In the genomic region with DNA sequence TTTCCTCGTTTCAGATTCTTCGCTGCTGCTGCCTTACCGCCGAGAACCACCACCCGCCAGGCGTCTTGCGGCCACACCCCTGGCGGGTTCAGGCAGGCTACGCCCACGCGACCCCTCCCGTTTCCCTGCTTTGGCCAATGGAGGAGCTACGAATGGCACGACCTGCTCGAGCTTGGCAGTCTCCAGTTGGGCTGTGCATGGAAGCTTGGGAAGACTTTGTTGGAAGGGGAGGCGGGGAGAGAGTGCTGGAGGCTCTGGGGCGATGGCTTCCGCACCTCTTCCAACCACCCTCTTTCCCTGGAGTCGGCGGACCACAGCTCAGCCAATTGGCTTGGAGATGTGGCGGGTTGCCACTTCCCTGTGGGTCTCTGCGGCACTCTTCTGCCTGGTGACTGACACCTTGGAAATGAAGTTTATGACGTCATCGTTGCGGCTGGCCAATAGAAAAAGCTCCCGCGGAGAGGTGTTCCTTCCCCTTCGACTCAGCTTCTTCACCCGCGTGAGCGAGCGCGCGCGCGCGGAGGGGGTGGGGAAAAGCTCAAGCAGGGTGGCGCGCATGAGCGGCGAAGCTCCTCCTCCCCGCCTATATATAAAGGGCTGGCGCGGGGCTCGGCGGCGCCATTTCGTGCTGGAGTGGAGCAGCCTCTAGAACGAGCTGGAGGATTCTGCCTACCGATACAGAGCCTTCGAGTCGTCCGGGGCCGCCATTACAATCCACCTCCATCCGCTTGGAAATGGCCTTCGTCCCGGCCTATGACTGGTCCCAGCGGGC, we compare ENCODE assay signal across 1 cellular context.
TF ChIP-seq lines count a peak whose summit lies in the region.

No MANE protein-coding gene starts in this region.

TF ChIP-seq in HepG2, 621 proteins besides CTCF, POLR2A, EP300 and RAD21 (continued from another document and continues in another):
- TF ChIP-seq MAF1 (CRISPR knock-in tag; IDR thresholded peaks at IDR 0.05; ENCODE audit: borderline replicate concordance) (peak; percentile 90), SIN3A (IDR thresholded peaks at IDR 0.05; ENCODE audit: borderline replicate concordance, low read depth, low read length) (peak; percentile 93; the same call in 1 of the 2 replicates), KAT8 (CRISPR knock-in tag; IDR thresholded peaks at IDR 0.05) (peak; percentile 93), ZNF230 (CRISPR knock-in tag; IDR thresholded peaks at IDR 0.05) (peak; percentile 30; the same call in 1 of the 2 replicates), ZBTB2 (CRISPR knock-in tag; IDR thresholded peaks at IDR 0.05; ENCODE audit: low read depth) (no peak; the same call in 1 of the 2 replicates), ZBTB10 (CRISPR knock-in tag; IDR thresholded peaks at IDR 0.05; ENCODE audit: borderline replicate concordance) (peak; percentile 28), POGK (CRISPR knock-in tag; conservative IDR thresholded peaks at IDR 0.05) (no peak; the same call in 1 of the 2 replicates), SCMH1 (CRISPR knock-in tag; IDR thresholded peaks at IDR 0.05; ENCODE audit: borderline replicate concordance) (no peak), ZSCAN21 (CRISPR knock-in tag; IDR thresholded peaks at IDR 0.05; ENCODE audit: borderline replicate concordance) (no peak), ZNF160 (CRISPR knock-in tag; IDR thresholded peaks at IDR 0.05) (no peak; the same call in 1 of the 2 replicates), ZNF703 (CRISPR knock-in tag; IDR thresholded peaks at IDR 0.05; ENCODE audit: borderline replicate concordance) (no peak), GFI1 (CRISPR knock-in tag; IDR thresholded peaks at IDR 0.05; ENCODE audit: borderline replicate concordance) (no peak), GTF2F1 (IDR thresholded peaks at IDR 0.05; ENCODE audit: low read length) (peak; percentile 99), ZNF776 (CRISPR knock-in tag; IDR thresholded peaks at IDR 0.05) (no peak; the same call in 1 of the 2 replicates), ATM (IDR thresholded peaks at IDR 0.05; ENCODE audit: borderline replicate concordance) (no peak), REPIN1 (CRISPR knock-in tag; IDR thresholded peaks at IDR 0.05; ENCODE audit: borderline replicate concordance, low read depth) (peak; percentile 78), RBAK (CRISPR knock-in tag; IDR thresholded peaks at IDR 0.05) (no peak), MAFK (conservative IDR thresholded peaks at IDR 0.05 in 1 of 2, IDR thresholded peaks at IDR 0.05 in 1 of 2; ENCODE audit: low read length in 2 of 2) (no peak), ZMYM2 (CRISPR knock-in tag; IDR thresholded peaks at IDR 0.05) (no peak), DZIP1 (CRISPR knock-in tag; IDR thresholded peaks at IDR 0.05) (no peak), BRF2 (CRISPR knock-in tag; IDR thresholded peaks at IDR 0.05) (peak; percentile 94), MATR3 (CRISPR knock-in tag; IDR thresholded peaks at IDR 0.05) (0 out of 2 replicates have a peak, but pooled peaks have one; percentile 72), CHD4 (IDR thresholded peaks at IDR 0.05; ENCODE audit: borderline replicate concordance, low read length) (no peak), ISL2 (CRISPR knock-in tag; IDR thresholded peaks at IDR 0.05) (peak; percentile 75), ZNF431 (CRISPR knock-in tag; IDR thresholded peaks at IDR 0.05; ENCODE audit: borderline replicate concordance, low read depth) (peak; percentile 95), IKZF4 (CRISPR knock-in tag; IDR thresholded peaks at IDR 0.05; ENCODE audit: borderline replicate concordance, low read depth, not compliant biosample characterization) (peak; percentile 33), SNAI1 (CRISPR knock-in tag; IDR thresholded peaks at IDR 0.05; ENCODE audit: borderline replicate concordance) (no peak; the same call in 1 of the 2 replicates), SKI (IDR thresholded peaks at IDR 0.05; ENCODE audit: partially characterized antibody) (peak; percentile 50), MIXL1 (CRISPR knock-in tag; IDR thresholded peaks at IDR 0.05) (no peak), SRSF4 (IDR thresholded peaks at IDR 0.05; ENCODE audit: low read depth, low read length, poor library complexity, severe bottlenecking) (peak; percentile 71), SMARCC2 (IDR thresholded peaks at IDR 0.05) (no peak)
- TF ChIP-seq, protein P1, sequence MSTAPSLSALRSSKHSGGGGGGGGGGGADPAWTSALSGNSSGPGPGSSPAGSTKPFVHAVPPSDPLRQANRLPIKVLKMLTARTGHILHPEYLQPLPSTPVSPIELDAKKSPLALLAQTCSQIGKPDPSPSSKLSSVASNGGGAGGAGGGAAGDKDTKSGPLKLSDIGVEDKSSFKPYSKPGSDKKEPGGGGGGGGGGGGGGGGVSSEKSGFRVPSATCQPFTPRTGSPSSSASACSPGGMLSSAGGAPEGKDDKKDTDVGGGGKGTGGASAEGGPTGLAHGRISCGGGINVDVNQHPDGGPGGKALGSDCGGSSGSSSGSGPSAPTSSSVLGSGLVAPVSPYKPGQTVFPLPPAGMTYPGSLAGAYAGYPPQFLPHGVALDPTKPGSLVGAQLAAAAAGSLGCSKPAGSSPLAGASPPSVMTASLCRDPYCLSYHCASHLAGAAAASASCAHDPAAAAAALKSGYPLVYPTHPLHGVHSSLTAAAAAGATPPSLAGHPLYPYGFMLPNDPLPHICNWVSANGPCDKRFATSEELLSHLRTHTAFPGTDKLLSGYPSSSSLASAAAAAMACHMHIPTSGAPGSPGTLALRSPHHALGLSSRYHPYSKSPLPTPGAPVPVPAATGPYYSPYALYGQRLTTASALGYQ (CRISPR knock-in tag; IDR thresholded peaks at IDR 0.05) = peak; percentile 29; the same call in 1 of the 2 replicates
- TF ChIP-seq, protein P2, sequence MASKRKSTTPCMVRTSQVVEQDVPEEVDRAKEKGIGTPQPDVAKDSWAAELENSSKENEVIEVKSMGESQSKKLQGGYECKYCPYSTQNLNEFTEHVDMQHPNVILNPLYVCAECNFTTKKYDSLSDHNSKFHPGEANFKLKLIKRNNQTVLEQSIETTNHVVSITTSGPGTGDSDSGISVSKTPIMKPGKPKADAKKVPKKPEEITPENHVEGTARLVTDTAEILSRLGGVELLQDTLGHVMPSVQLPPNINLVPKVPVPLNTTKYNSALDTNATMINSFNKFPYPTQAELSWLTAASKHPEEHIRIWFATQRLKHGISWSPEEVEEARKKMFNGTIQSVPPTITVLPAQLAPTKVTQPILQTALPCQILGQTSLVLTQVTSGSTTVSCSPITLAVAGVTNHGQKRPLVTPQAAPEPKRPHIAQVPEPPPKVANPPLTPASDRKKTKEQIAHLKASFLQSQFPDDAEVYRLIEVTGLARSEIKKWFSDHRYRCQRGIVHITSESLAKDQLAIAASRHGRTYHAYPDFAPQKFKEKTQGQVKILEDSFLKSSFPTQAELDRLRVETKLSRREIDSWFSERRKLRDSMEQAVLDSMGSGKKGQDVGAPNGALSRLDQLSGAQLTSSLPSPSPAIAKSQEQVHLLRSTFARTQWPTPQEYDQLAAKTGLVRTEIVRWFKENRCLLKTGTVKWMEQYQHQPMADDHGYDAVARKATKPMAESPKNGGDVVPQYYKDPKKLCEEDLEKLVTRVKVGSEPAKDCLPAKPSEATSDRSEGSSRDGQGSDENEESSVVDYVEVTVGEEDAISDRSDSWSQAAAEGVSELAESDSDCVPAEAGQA (IDR thresholded peaks at IDR 0.05; ENCODE audit: low read depth) = peak; percentile 80
- TF ChIP-seq, protein P2 (CRISPR knock-in tag; IDR thresholded peaks at IDR 0.05; ENCODE audit: borderline replicate concordance) = no peak
- TF ChIP-seq, protein P3, sequence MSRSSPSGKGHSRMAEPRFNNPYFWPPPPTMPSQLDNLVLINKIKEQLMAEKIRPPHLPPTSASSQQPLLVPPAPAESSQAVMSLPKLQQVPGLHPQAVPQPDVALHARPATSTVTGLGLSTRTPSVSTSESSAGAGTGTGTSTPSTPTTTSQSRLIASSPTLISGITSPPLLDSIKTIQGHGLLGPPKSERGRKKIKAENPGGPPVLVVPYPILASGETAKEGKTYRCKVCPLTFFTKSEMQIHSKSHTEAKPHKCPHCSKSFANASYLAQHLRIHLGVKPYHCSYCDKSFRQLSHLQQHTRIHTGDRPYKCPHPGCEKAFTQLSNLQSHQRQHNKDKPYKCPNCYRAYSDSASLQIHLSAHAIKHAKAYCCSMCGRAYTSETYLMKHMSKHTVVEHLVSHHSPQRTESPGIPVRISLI (CRISPR knock-in tag; IDR thresholded peaks at IDR 0.05; ENCODE audit: borderline replicate concordance) = peak; percentile 40; the same call in 1 of the 2 replicates
